In the genomic region with DNA sequence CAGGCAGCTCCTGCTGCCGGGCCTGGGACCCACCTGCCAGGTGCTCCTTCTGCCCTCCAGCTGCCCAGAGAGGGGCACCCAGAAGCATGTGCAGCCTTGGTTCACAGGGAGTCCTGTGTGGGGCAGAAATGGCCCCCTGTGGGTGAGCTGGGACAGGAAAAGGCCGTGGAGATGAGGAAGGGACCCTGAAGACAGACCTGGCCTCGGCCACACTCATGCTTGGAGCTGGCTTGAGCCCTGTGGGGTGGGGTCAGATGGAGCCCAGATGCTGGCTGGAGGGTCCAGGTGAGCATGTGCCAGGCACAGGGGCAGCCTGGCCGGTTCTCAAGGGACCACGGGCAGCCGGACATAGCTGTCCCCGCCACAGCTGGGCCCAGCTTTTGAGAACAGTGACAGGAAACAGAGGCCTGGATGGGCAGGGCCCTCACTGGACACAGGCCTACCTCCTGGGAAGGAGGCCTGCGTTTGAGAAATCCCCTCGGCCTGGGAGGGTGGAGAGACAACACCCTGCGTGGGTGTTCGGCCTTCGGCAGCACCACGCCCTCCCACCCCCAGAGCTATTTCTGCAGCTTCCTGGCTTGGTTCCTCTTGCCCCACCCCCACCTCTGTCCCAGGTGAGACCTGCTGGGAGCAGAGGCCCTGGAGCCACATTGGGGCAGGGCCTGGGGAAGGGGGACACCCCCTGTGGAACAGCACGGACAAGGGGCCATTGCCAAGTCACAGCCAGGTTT, we compare ENCODE assay signal across 10 cellular contexts.
DNase-seq lines count a peak whose midpoint lies in the region; ATAC-seq, FAIRE-seq and TF ChIP-seq lines count a peak whose summit lies in the region.
"Had no signal": no experiment of that assay in that cellular context is flagged by ENCODE, and none has a peak within 500 bp of the region (broad histone marks: within the 10 kb centered on the region; RNA-seq: fewer than 3 reads in every experiment).

No MANE protein-coding gene starts in this region.

- FAIRE-seq in D721Med (lab: Jason Lieb, UNC): no peak

- H3K9me3 ChIP-seq in osteoblast (ENCODE audit: low read depth, low read length): no peaks in the 10 kb centered on the region
- H3K9me3 ChIP-seq: HAP-1 had no signal

- no peak for TF ChIP-seq CTCF in osteoblast (IDR thresholded peaks at IDR 0.05; ENCODE audit: extremely low read depth, low read depth, low read length)
- no peak for TF ChIP-seq CTCF in D721Med (IDR thresholded peaks at IDR 0.05; ENCODE audit: insufficient read depth, missing control alignments)

- no peaks in the 10 kb centered on the region for H3K36me3 ChIP-seq in osteoblast (ENCODE audit: insufficient read depth, low read length)
- H3K36me3 ChIP-seq: HAP-1 had no signal

- H3K4me3 ChIP-seq in osteoblast (ENCODE audit: insufficient read depth, low read length): no peak overlapping the region
- H3K4me3 ChIP-seq: HAP-1 had no signal

- H4K20me1 ChIP-seq in osteoblast (ENCODE audit: insufficient read depth, low read length): no peaks in the 10 kb centered on the region

- H3K4me1 Mint-ChIP-seq in naive B cell (peaks cover 44 to 71% (median 56%) of the 10 kb centered on the region in 3 donors), immature natural killer cell (peaks cover 0 to 2% of the 10 kb centered on the region in 2 donors)

- ATAC-seq in HG02759 (IDR thresholded peaks at IDR 0.05; ENCODE audit: unreplicated experiment) (peak; percentile 61), naive B cell (ENCODE audit: low read depth in 2 of 2) (peak; percentile 75 to 83)

- H3K9me3 Mint-ChIP-seq in naive B cell: no peaks in the 10 kb centered on the region
- H3K9me3 Mint-ChIP-seq in immature natural killer cell: no peaks in the 10 kb centered on the region

- peak; percentile 52 for DNase-seq in GM03348 (ENCODE audit: low spot score)
- peak; percentile 10 for DNase-seq in effector CD8-positive, alpha-beta T cell (lab: John Stamatoyannopoulos, UW)
- DNase-seq in naive B cell: peak; percentile 43
- no peak for DNase-seq in osteoblast (ENCODE audit: insufficient read length, low spot score, missing footprints)
- no peak for DNase-seq in activated CD4-positive, alpha-beta T cell treated with anti-CD3 and anti-CD28 coated beads for 48 hours
- DNase-seq in immature natural killer cell: no peak
- DNase-seq in D721Med (ENCODE audit: insufficient read length, low spot score): no peak
- DNase-seq: amniotic stem cell had no signal

- no peak overlapping the region for H2AFZ ChIP-seq in osteoblast (ENCODE audit: low read length)

- H3K4me3 Mint-ChIP-seq in naive B cell (peak overlapping the region in 7 of 8 donors; percentile 47 to 78 (median 67)), immature natural killer cell (no peak overlapping the region)

- H3K27ac Mint-ChIP-seq in naive B cell (peak overlapping the region; percentile 33 to 95 (median 68)), immature natural killer cell (no peak overlapping the region)

- H3K36me3 Mint-ChIP-seq in naive B cell: no peaks in the 10 kb centered on the region
- H3K36me3 Mint-ChIP-seq in immature natural killer cell: no peaks in the 10 kb centered on the region

- H3K4me1 ChIP-seq in osteoblast (ENCODE audit: insufficient read depth, low read length): no peaks in the 10 kb centered on the region
- H3K4me1 ChIP-seq: HAP-1 had no signal

- no peaks in the 10 kb centered on the region for H3K27me3 Mint-ChIP-seq in naive B cell
- peaks cover 0 to 3% (median 3%) of the 10 kb centered on the region in 3 donors for H3K27me3 Mint-ChIP-seq in immature natural killer cell (ENCODE audit: low read depth in 3 of 3)

- no peak overlapping the region for H3K27ac ChIP-seq in osteoblast (ENCODE audit: low read depth, low read length)

- H3K79me2 ChIP-seq in osteoblast (ENCODE audit: insufficient read depth, low read length): no peaks in the 10 kb centered on the region

- no peaks in the 10 kb centered on the region for H3K27me3 ChIP-seq in osteoblast (ENCODE audit: insufficient read depth, low read length)

- H3K4me2 ChIP-seq in osteoblast (ENCODE audit: insufficient read depth, low read length): no peak overlapping the region

Comparison
In these comparisons a context has a peak if more than half of its experiments do, and no peak if none do; other contexts are left out.
1. DNase-seq: peak in GM03348 (single experiment), effector CD8-positive, alpha-beta T cell (single experiment) and naive B cell (single experiment); none in osteoblast (single experiment), activated CD4-positive, alpha-beta T cell treated with anti-CD3 and anti-CD28 coated beads for 48 hours (single experiment), immature natural killer cell (0 of 3) and D721Med (single experiment).
2. H3K27ac Mint-ChIP-seq: peak in naive B cell (6 of 6); none in immature natural killer cell (0 of 6).
3. H3K4me3 Mint-ChIP-seq: peak in naive B cell (7 of 8); none in immature natural killer cell (0 of 5).